Comparison of ENCODE assay signal across 8 cellular contexts in genomic region chr14:106417224-106418049, GRCh38.
A peak's percentile ranks its signal among the peaks of the same experiment; 100 is the strongest.
DNase-seq lines count a peak whose midpoint lies in the region; ATAC-seq and TF ChIP-seq lines count a peak whose summit lies in the region.

No MANE protein-coding gene starts in this region.

- H3K4me3 ChIP-seq in Karpas-422 (ENCODE audit: low read length) (no peak overlapping the region), esophagus muscularis mucosa (no peak overlapping the region)

- no peaks in the 10 kb centered on the region for H3K36me3 ChIP-seq in Karpas-422 (ENCODE audit: insufficient read depth, low read length)
- H3K36me3 ChIP-seq in esophagus muscularis mucosa = no peaks in the 10 kb centered on the region

- WGBS in esophagus muscularis mucosa = 74% methylated on average over 10 of the region's 13 CpGs

- H2AFZ ChIP-seq in Karpas-422 (ENCODE audit: low read length) = no peak overlapping the region

- peaks cover 7% of the 10 kb centered on the region for H3K4me1 Mint-ChIP-seq in activated CD4-positive, alpha-beta T cell treated with anti-CD3 and anti-CD28 coated beads, Interleukin-2, amount 10 ng/mL, durations not matched to agents 7 days and 5 days
- H3K4me1 Mint-ChIP-seq in effector memory CD8-positive, alpha-beta T cell (ENCODE audit: low read depth in 2 of 2) = no peaks in the 10 kb centered on the region

- H3K27ac ChIP-seq in Karpas-422 (ENCODE audit: low read length) (no peak overlapping the region), esophagus muscularis mucosa (replicated peaks in 1 of 4) (no peak overlapping the region)

- intact Hi-C loops in sciatic nerve (cut with DNase I) (no loop called here), esophagus muscularis mucosa (cut with DNase I) (no loop called here)

- TF ChIP-seq POLR2A in esophagus muscularis mucosa (IDR thresholded peaks at IDR 0.05; ENCODE audit: low read depth) = no peak

- no peak overlapping the region for H3K4me2 ChIP-seq in Karpas-422 (ENCODE audit: low read depth, low read length, poor library complexity, severe bottlenecking)

- H3K4me3 Mint-ChIP-seq in activated CD4-positive, alpha-beta T cell treated with anti-CD3 and anti-CD28 coated beads, Interleukin-2, amount 10 ng/mL, durations not matched to agents 7 days and 5 days = no peak overlapping the region
- no peak overlapping the region for H3K4me3 Mint-ChIP-seq in effector memory CD8-positive, alpha-beta T cell

- H3K9me2 ChIP-seq in Karpas-422 (replicated peaks; ENCODE audit: insufficient read depth, low read length) = no peaks in the 10 kb centered on the region

- no peaks in the 10 kb centered on the region for H4K20me1 ChIP-seq in Karpas-422 (ENCODE audit: insufficient read depth, low read depth, low read length)

- CTCF ChIA-PET in activated CD4-positive, alpha-beta T cell treated with anti-CD3 and anti-CD28 coated beads, Interleukin-2, amount 10 ng/mL, durations not matched to agents 7 days and 5 days (lab: Charles Lee) = interaction anchor here (0.6 to 3.3 kb wide), 88 partner anchors 9 to 747 kb away, joined by 3 to 90 read pairs (median 4); no protein-coding TSS in a partner anchor

- H3K27me3 ChIP-seq in Karpas-422 (ENCODE audit: low read length) (no peaks in the 10 kb centered on the region), esophagus muscularis mucosa (peaks cover 0 to 11% (median 0%) of the 10 kb centered on the region in 4 donors)

- TF ChIP-seq EP300 in esophagus muscularis mucosa (IDR thresholded peaks at IDR 0.05) = no peak

- ATAC-seq in GM21423 (IDR thresholded peaks at IDR 0.05; ENCODE audit: unreplicated experiment) = peak; percentile 70
- ATAC-seq in effector memory CD8-positive, alpha-beta T cell (replicated peaks) = peak; percentile 79
- ATAC-seq in sciatic nerve = no peak

- peak; percentile 64 for DNase-seq in ELF-1 (ENCODE audit: low read depth, low spot score)
- peak; percentile 87 for DNase-seq in Karpas-422
- peak; percentile 88 for DNase-seq in activated CD4-positive, alpha-beta T cell treated with anti-CD3 and anti-CD28 coated beads, Interleukin-2, amount 10 ng/mL, durations not matched to agents 7 days and 5 days
- DNase-seq in effector memory CD8-positive, alpha-beta T cell = peak; percentile 79 to 86 (median 83)
- peak; percentile 67 for DNase-seq in sciatic nerve (ENCODE audit: low spot score)
- DNase-seq in esophagus muscularis mucosa (ENCODE audit: extremely low spot score) = no peak
- no peak for DNase-seq in hepatic stellate cell (ENCODE audit: low spot score)

- H3K36me3 Mint-ChIP-seq in activated CD4-positive, alpha-beta T cell treated with anti-CD3 and anti-CD28 coated beads, Interleukin-2, amount 10 ng/mL, durations not matched to agents 7 days and 5 days (ENCODE audit: low read depth) = no peaks in the 10 kb centered on the region
- H3K36me3 Mint-ChIP-seq in effector memory CD8-positive, alpha-beta T cell (ENCODE audit: insufficient read depth) = peaks cover 17% of the 10 kb centered on the region

- H3K27me3 Mint-ChIP-seq in activated CD4-positive, alpha-beta T cell treated with anti-CD3 and anti-CD28 coated beads, Interleukin-2, amount 10 ng/mL, durations not matched to agents 7 days and 5 days = peaks cover 16% of the 10 kb centered on the region
- peaks cover 0 to 12% of the 10 kb centered on the region in 2 donors for H3K27me3 Mint-ChIP-seq in effector memory CD8-positive, alpha-beta T cell

- H3K9me3 ChIP-seq in Karpas-422 (ENCODE audit: low read length) = no peaks in the 10 kb centered on the region
- H3K9me3 ChIP-seq in esophagus muscularis mucosa = no peaks in the 10 kb centered on the region

- H3K4me1 ChIP-seq in Karpas-422 (ENCODE audit: low read length) = peaks cover 3% of the 10 kb centered on the region
- H3K4me1 ChIP-seq in esophagus muscularis mucosa = no peaks in the 10 kb centered on the region

- no peaks in the 10 kb centered on the region for H3K79me2 ChIP-seq in Karpas-422 (ENCODE audit: low read length)

- TF ChIP-seq CTCF in esophagus muscularis mucosa (IDR thresholded peaks at IDR 0.05) = peak in 1 of 3 experiments; percentile 37

- H3K9ac ChIP-seq in Karpas-422 (ENCODE audit: low read length) = no peak overlapping the region

- no peaks in the 10 kb centered on the region for H3K9me3 Mint-ChIP-seq in activated CD4-positive, alpha-beta T cell treated with anti-CD3 and anti-CD28 coated beads, Interleukin-2, amount 10 ng/mL, durations not matched to agents 7 days and 5 days
- H3K9me3 Mint-ChIP-seq in effector memory CD8-positive, alpha-beta T cell = no peaks in the 10 kb centered on the region

- POLR2A ChIA-PET in activated CD4-positive, alpha-beta T cell treated with anti-CD3 and anti-CD28 coated beads, Interleukin-2, amount 10 ng/mL, durations not matched to agents 7 days and 5 days (lab: Charles Lee) = interaction anchor here (1.0 kb wide), 1 partner anchor 61 kb away, joined by 4 read pairs; no protein-coding TSS in a partner anchor

- H3K27ac Mint-ChIP-seq in activated CD4-positive, alpha-beta T cell treated with anti-CD3 and anti-CD28 coated beads, Interleukin-2, amount 10 ng/mL, durations not matched to agents 7 days and 5 days = no peak overlapping the region
- H3K27ac Mint-ChIP-seq in effector memory CD8-positive, alpha-beta T cell = peak overlapping the region in 1 of 2 donors; percentile 29

Comparison
In these comparisons a context has a peak if more than half of its experiments do, and no peak if none do; other contexts are left out.
1. DNase-seq: peak in ELF-1 (single experiment), Karpas-422 (single experiment), activated CD4-positive, alpha-beta T cell treated with anti-CD3 and anti-CD28 coated beads, Interleukin-2, amount 10 ng/mL, durations not matched to agents 7 days and 5 days (single experiment), effector memory CD8-positive, alpha-beta T cell (3 of 3) and sciatic nerve (single experiment); none in esophagus muscularis mucosa (single experiment) and hepatic stellate cell (single experiment).